23 cellular contexts compared by ENCODE assay signal in the genomic region with DNA sequence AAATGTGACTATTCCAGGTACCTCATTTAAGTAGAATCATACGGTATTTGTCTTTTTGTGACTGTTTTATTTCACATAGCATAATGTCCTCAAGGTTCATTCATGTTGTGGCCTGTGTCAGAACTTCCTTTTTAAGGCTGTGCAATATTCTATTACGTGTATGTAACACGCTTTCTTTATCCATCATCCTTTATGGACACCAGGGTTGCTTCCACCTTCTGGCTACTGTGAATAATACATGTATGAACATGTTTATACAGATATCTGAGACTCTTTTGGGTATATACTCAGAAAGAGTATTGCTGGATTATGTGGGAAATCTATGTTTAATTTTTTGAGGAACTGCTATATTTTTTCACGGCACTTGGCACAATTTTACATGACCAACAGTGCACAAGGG. TPM values are rescaled to one million over a fixed set of nuclear protein-coding genes. Genes with fewer than 3 reads are reported as not detected.
DNase-seq lines count a peak whose midpoint lies in the region; ATAC-seq and TF ChIP-seq lines count a peak whose summit lies in the region.
"Had no signal": no experiment of that assay in that cellular context is flagged by ENCODE, and none has a peak within 500 bp of the region (broad histone marks: within the 10 kb centered on the region; RNA-seq: fewer than 3 reads in every experiment).

No MANE protein-coding gene starts in this region.

- H3K9me3 ChIP-seq in adipocyte (ENCODE audit: control insufficient read depth, low read length) = no peaks in the 10 kb centered on the region
- H3K9me3 ChIP-seq in mesenchymal stem cell (ENCODE audit: control insufficient read depth, low read length) = no peaks in the 10 kb centered on the region
- H3K9me3 ChIP-seq: transverse colon had no signal

- ATAC-seq in GM23338 = no peak
- ATAC-seq: left lobe of liver; stimulated activated naive CD8-positive, alpha-beta T cell treated with anti-CD3 and anti-CD28 coated beads, Interleukin-15, Interleukin-2, amounts not matched to agents 100 U/mL and 50 U/mL, for 24 hours had no signal

- no peak overlapping the region for H4K8ac ChIP-seq in mesenchymal stem cell (ENCODE audit: low read length)

- peaks cover 30% of the 10 kb centered on the region for H4K20me1 ChIP-seq in GM23338 (replicated peaks; ENCODE audit: insufficient read depth)

- H3K4me1 ChIP-seq in adipocyte (ENCODE audit: control insufficient read depth, insufficient read depth, low read length) (peaks cover 4% of the 10 kb centered on the region), mesenchymal stem cell (ENCODE audit: control insufficient read depth, insufficient read depth, low read depth, low read length) (no peaks in the 10 kb centered on the region), GM23338 (ENCODE audit: insufficient read depth) (no peaks in the 10 kb centered on the region)
- H3K4me1 ChIP-seq: transverse colon had no signal

- H3K4me2 ChIP-seq in mesenchymal stem cell (ENCODE audit: low read length, poor library complexity, severe bottlenecking) (no peak overlapping the region), GM23338 (no peak overlapping the region)

- no peak overlapping the region for H3K23ac ChIP-seq in mesenchymal stem cell (ENCODE audit: low read length in 2 of 2)

- H3K4me1 Mint-ChIP-seq in activated naive CD4-positive, alpha-beta T cell treated with anti-CD3 and anti-CD28 coated beads for 36 hours (ENCODE audit: low read depth) = no peaks in the 10 kb centered on the region
- peaks cover 7% of the 10 kb centered on the region for H3K4me1 Mint-ChIP-seq in HFFc6 (ENCODE audit: low read depth)
- H3K4me1 Mint-ChIP-seq in GM23338 = no peaks in the 10 kb centered on the region
- H3K4me1 Mint-ChIP-seq: neural crest cell had no signal

- peaks cover 24% of the 10 kb centered on the region for H3K36me3 Mint-ChIP-seq in activated naive CD4-positive, alpha-beta T cell treated with anti-CD3 and anti-CD28 coated beads for 36 hours (ENCODE audit: low read depth)
- H3K36me3 Mint-ChIP-seq in HFFc6 (ENCODE audit: low read depth) (peaks cover 13% of the 10 kb centered on the region), GM23338 (ENCODE audit: low read depth) (peaks cover 70% of the 10 kb centered on the region)
- H3K36me3 Mint-ChIP-seq: IgD-negative memory B cell had no signal

- no peak overlapping the region for H3K14ac ChIP-seq in mesenchymal stem cell (ENCODE audit: low read length in 2 of 2)

- H3K27ac Mint-ChIP-seq in activated naive CD4-positive, alpha-beta T cell treated with anti-CD3 and anti-CD28 coated beads for 36 hours = peak overlapping the region; percentile 70
- H3K27ac Mint-ChIP-seq in HFFc6 (no peak overlapping the region), GM23338 (no peak overlapping the region)
- H3K27ac Mint-ChIP-seq: IgD-negative memory B cell, progenitor cell of endocrine pancreas had no signal

- peaks cover 9% of the 10 kb centered on the region for H3K79me1 ChIP-seq in mesenchymal stem cell (replicated peaks; ENCODE audit: low read length, poor library complexity, severe bottlenecking)

- 100% methylated on average over 3 of the region's 4 CpGs for WGBS in mesenchymal stem cell

- no peaks in the 10 kb centered on the region for H3K27me3 ChIP-seq in adipocyte (replicated peaks; ENCODE audit: control insufficient read depth, insufficient read depth, low read length)
- no peaks in the 10 kb centered on the region for H3K27me3 ChIP-seq in mesenchymal stem cell (ENCODE audit: control insufficient read depth in 1 of 2, insufficient read depth in 1 of 2, low read length in 2 of 2)
- no peaks in the 10 kb centered on the region for H3K27me3 ChIP-seq in GM23338 (ENCODE audit: insufficient read depth)
- H3K27me3 ChIP-seq: transverse colon had no signal

- CTCF ChIA-PET in activated naive CD4-positive, alpha-beta T cell treated with anti-CD3 and anti-CD28 coated beads for 36 hours (lab: Charles Lee) = no interaction called here

- no peak overlapping the region for H4K91ac ChIP-seq in mesenchymal stem cell (ENCODE audit: low read length)

- H3K36me3 ChIP-seq in adipocyte (ENCODE audit: control insufficient read depth, insufficient read depth, low read length, severe bottlenecking) (peaks cover 92% of the 10 kb centered on the region), mesenchymal stem cell (ENCODE audit: control insufficient read depth in 1 of 2, insufficient read depth in 2 of 2, low read depth in 1 of 2, low read length in 2 of 2) (peaks cover 42 to 86% of the 10 kb centered on the region in 2 experiments), GM23338 (ENCODE audit: insufficient read depth) (peaks cover 38% of the 10 kb centered on the region)

- no peak overlapping the region for H2BK5ac ChIP-seq in mesenchymal stem cell (ENCODE audit: low read depth, low read length, poor library complexity, severe bottlenecking)

- H2AK5ac ChIP-seq in mesenchymal stem cell (ENCODE audit: low read length, severe bottlenecking) = no peak overlapping the region

- H3K27ac ChIP-seq in mesenchymal stem cell (ENCODE audit: low read length, poor library complexity, severe bottlenecking) (no peak overlapping the region), GM23338 (ENCODE audit: low read depth) (no peak overlapping the region)
- H3K27ac ChIP-seq: transverse colon had no signal

- H3F3A ChIP-seq in GM23338 (replicated peaks; ENCODE audit: low read depth) = 0 out of 2 replicates have a peak, but pooled peaks cover 2% of the 10 kb centered on the region

- H2BK15ac ChIP-seq in mesenchymal stem cell (ENCODE audit: low read depth, poor library complexity, severe bottlenecking) = no peak overlapping the region

- intact Hi-C loops in activated naive CD4-positive, alpha-beta T cell treated with anti-CD3 and anti-CD28 coated beads for 36 hours (cut with micrococcal nuclease) = no loop called here

- no peak overlapping the region for H2BK120ac ChIP-seq in mesenchymal stem cell (ENCODE audit: low read depth, low read length)

- 0 out of 2 replicates have a peak, but pooled peaks cover 4% of the 10 kb centered on the region for H3K79me2 ChIP-seq in GM23338 (replicated peaks; ENCODE audit: insufficient read depth)

- H2AFZ ChIP-seq in mesenchymal stem cell (ENCODE audit: low read depth, low read length) = no peak overlapping the region
- no peak overlapping the region for H2AFZ ChIP-seq in GM23338

- DNase-seq in activated naive CD4-positive, alpha-beta T cell treated with anti-CD3 and anti-CD28 coated beads for 36 hours = no peak
- no peak for DNase-seq in activated naive CD4-positive, alpha-beta T cell treated with anti-CD3 and anti-CD28 coated beads, Interleukin-2, amount 50 U/mL, for 16 hours
- DNase-seq in HFFc6 (no peak), adipocyte (ENCODE audit: low read depth) (no peak), mesenchymal stem cell (no peak), NCI-H187 (lab: John Stamatoyannopoulos, UW) (no peak), GM23338 (ENCODE audit: low spot score) (no peak), NCI-H1694 treated with DMSO at 0.1 percent for 48 hours (lab: John Stamatoyannopoulos, UW) (no peak)
- DNase-seq: activated CD4-positive, alpha-beta T cell treated with anti-CD3 and anti-CD28 coated beads for 1 hour; activated gamma-delta T cell treated with Interleukin-2 at 50 U/mL for 16 hours; CD4-positive, alpha-beta memory T cell; DMS53; effector CD8-positive, alpha-beta T cell; head of caudate nucleus; NCI-H187 treated with DMSO at 0.1 percent for 48 hours; NCI-H510A; stimulated activated CD4-positive, alpha-beta T cell treated with anti-CD3 and anti-CD28 coated beads, Interleukin-1b, Interleukin-23, amount 100 ng/mL, for 48 hours; stimulated activated naive CD8-positive, alpha-beta T cell treated with anti-CD3 and anti-CD28 coated beads, Interleukin-15, Interleukin-2, amounts not matched to agents 100 U/mL and 50 U/mL, for 24 hours; transverse colon had no signal

- no peak overlapping the region for H3K4ac ChIP-seq in mesenchymal stem cell (ENCODE audit: low read depth in 1 of 2, low read length in 2 of 2)

- no peak overlapping the region for H2BK12ac ChIP-seq in mesenchymal stem cell (ENCODE audit: low read length in 2 of 2)

- H3K9me3 Mint-ChIP-seq in activated naive CD4-positive, alpha-beta T cell treated with anti-CD3 and anti-CD28 coated beads for 36 hours = no peaks in the 10 kb centered on the region
- H3K9me3 Mint-ChIP-seq in HFFc6 = no peaks in the 10 kb centered on the region
- H3K9me3 Mint-ChIP-seq in GM23338 = no peaks in the 10 kb centered on the region
- H3K9me3 Mint-ChIP-seq: CD4-positive, alpha-beta memory T cell; IgD-negative memory B cell; neural crest cell had no signal

- H3K9ac ChIP-seq in adipocyte (ENCODE audit: low read length) = peak overlapping the region; percentile 20
- peak overlapping the region; percentile 48 for H3K9ac ChIP-seq in mesenchymal stem cell (ENCODE audit: low read length)

- H3K27me3 Mint-ChIP-seq in activated naive CD4-positive, alpha-beta T cell treated with anti-CD3 and anti-CD28 coated beads for 36 hours (ENCODE audit: low read depth) = no peaks in the 10 kb centered on the region
- H3K27me3 Mint-ChIP-seq in HFFc6 (ENCODE audit: insufficient read depth) (no peaks in the 10 kb centered on the region; the same call in 1 of the 2 replicates), GM23338 (ENCODE audit: insufficient read depth, low read depth, poor library complexity) (no peaks in the 10 kb centered on the region)
- H3K27me3 Mint-ChIP-seq: CD4-positive, alpha-beta memory T cell; IgD-negative memory B cell; progenitor cell of endocrine pancreas had no signal

- 0 out of 2 replicates have a peak, but pooled peaks have one; percentile 11 for TF ChIP-seq CTCF in HFFc6 (IDR thresholded peaks at IDR 0.05)
- no peak for TF ChIP-seq CTCF in GM23338 (conservative IDR thresholded peaks at IDR 0.05; ENCODE audit: low read depth in 2 of 2)

- H3K4me3 ChIP-seq in adipocyte (ENCODE audit: low read length) (no peak overlapping the region), mesenchymal stem cell (ENCODE audit: insufficient read depth in 1 of 2, low read depth in 1 of 2, low read length in 2 of 2) (no peak overlapping the region), GM23338 (no peak overlapping the region)
- H3K4me3 ChIP-seq: transverse colon had no signal

- H3K18ac ChIP-seq in mesenchymal stem cell (ENCODE audit: low read depth in 1 of 2, low read length in 2 of 2) = no peak overlapping the region

- no peak overlapping the region for H3K4me3 Mint-ChIP-seq in activated naive CD4-positive, alpha-beta T cell treated with anti-CD3 and anti-CD28 coated beads for 36 hours
- H3K4me3 Mint-ChIP-seq in HFFc6 = no peak overlapping the region
- no peak overlapping the region for H3K4me3 Mint-ChIP-seq in GM23338
- H3K4me3 Mint-ChIP-seq: CD4-positive, alpha-beta memory T cell; IgD-negative memory B cell; neural crest cell had no signal

- no peaks in the 10 kb centered on the region for H3K9me2 ChIP-seq in GM23338 (ENCODE audit: insufficient read depth)

RNA-seq across cellular contexts. Expression of gene RSL1D1, which starts 28.7 kb away (rescaled TPM):
- 100 to 1,000 TPM; 354 to 365 TPM for total RNA-seq in activated naive CD4-positive, alpha-beta T cell treated with anti-CD3 and anti-CD28 coated beads for 36 hours
- total RNA-seq in HFFc6 (2021; fragmentation: NEBNext Ultra II Directional; extraction: Animal tissue kit (Norgen Biotek cat#: 25700)) = 100 to 1,000 TPM; 151 to 193 (median 168) TPM
- 167 TPM for polyA plus RNA-seq in mesenchymal stem cell (2013, experiment 1 of 2)
- 167 TPM for polyA plus RNA-seq in mesenchymal stem cell (2013, experiment 2 of 2)
- 298 and 349 TPM in 2 replicates for total RNA-seq in GM23338 (2014; rRNA removed; shearing (Covaris generic))
- 370 and 495 TPM in 2 replicates for polyA plus RNA-seq in GM23338 (2016; fragmentation: Nextera tagmentation; extraction: Ambion mirVana)

RNA-seq across cellular contexts. Expression of gene GSPT1, which starts 35.7 kb away (rescaled TPM):
- total RNA-seq in activated naive CD4-positive, alpha-beta T cell treated with anti-CD3 and anti-CD28 coated beads for 36 hours = 100 to 1,000 TPM; 165 to 175 TPM
- total RNA-seq in HFFc6 (2021; fragmentation: NEBNext Ultra II Directional; extraction: Animal tissue kit (Norgen Biotek cat#: 25700)) = 100 to 1,000 TPM; 187 to 221 (median 211) TPM
- 94.6 TPM for polyA plus RNA-seq in mesenchymal stem cell (2013, experiment 1 of 2)
- polyA plus RNA-seq in mesenchymal stem cell (2013, experiment 2 of 2) = 92.6 TPM
- 144 and 146 TPM in 2 replicates for total RNA-seq in GM23338 (2014; rRNA removed; shearing (Covaris generic))
- 118 and 126 TPM in 2 replicates for polyA plus RNA-seq in GM23338 (2016; fragmentation: Nextera tagmentation; extraction: Ambion mirVana)
